ENCODE assay signal across 9 cellular contexts in genomic region chr9:36328798-36329411, GRCh38.
A peak's percentile ranks its signal among the peaks of the same experiment; 100 is the strongest.
DNase-seq lines count a peak whose midpoint lies in the region; ATAC-seq and TF ChIP-seq lines count a peak whose summit lies in the region.
"Had no signal": no experiment of that assay in that cellular context is flagged by ENCODE, and none has a peak within 500 bp of the region (broad histone marks: within the 10 kb centered on the region; RNA-seq: fewer than 3 reads in every experiment).

No MANE protein-coding gene starts in this region.

- CTCF ChIA-PET in A673 (lab: Charles Lee): interaction anchor here (0.6 to 1.2 kb wide), 9 partner anchors 17 to 1547 kb away, joined by 3 to 8 read pairs (median 4); partner anchors contain the start of gene CLTA

- in situ Hi-C loops in transverse colon (cut with MboI; ENCODE audit: low pct_ligation_motif_present in 1 of 4, low pct_unique_long_range_greater_than_20kb in 1 of 4, low sequenced_read_pairs in 3 of 4): loop anchor here in 3 of 4 donors (5.0 to 25.0 kb wide), 4 partner anchors 77 to 367 kb away; partner anchors contain the start of gene OR2S2 (in 1 of the 3)

- H2BK120ac ChIP-seq in mesenchymal stem cell (ENCODE audit: low read depth, low read length): no peak overlapping the region

- no peak for TF ChIP-seq POLR2A in transverse colon (IDR thresholded peaks at IDR 0.05)

- no peak overlapping the region for H4K8ac ChIP-seq in mesenchymal stem cell (ENCODE audit: low read length)

- no peaks in the 10 kb centered on the region for H3K9me3 ChIP-seq in A673 (ENCODE audit: low read depth, low read length, poor library complexity, severe bottlenecking)
- no peaks in the 10 kb centered on the region for H3K9me3 ChIP-seq in mesenchymal stem cell (ENCODE audit: control insufficient read depth, low read length)
- H3K9me3 ChIP-seq in transverse colon: no peaks in the 10 kb centered on the region

- no peaks in the 10 kb centered on the region for H3K36me3 ChIP-seq in A673 (ENCODE audit: insufficient read depth, low read length, poor library complexity, severe bottlenecking)
- H3K36me3 ChIP-seq in mesenchymal stem cell (ENCODE audit: control insufficient read depth in 1 of 2, insufficient read depth in 2 of 2, low read depth in 1 of 2, low read length in 2 of 2): peaks cover 0 to 3% of the 10 kb centered on the region in 2 experiments
- no peaks in the 10 kb centered on the region for H3K36me3 ChIP-seq in transverse colon

- no peak overlapping the region for H3K9ac ChIP-seq in mesenchymal stem cell (ENCODE audit: low read length)

- POLR2A ChIA-PET in A673 (lab: Charles Lee; ENCODE audit: low non-redundant PET): interaction anchor here (0.6 kb wide), 1 partner anchor 227 kb away, joined by 4 read pairs; no protein-coding TSS in a partner anchor

- H4K91ac ChIP-seq in mesenchymal stem cell (ENCODE audit: low read length): no peak overlapping the region

- no peak for ATAC-seq in GM19397 (IDR thresholded peaks at IDR 0.05; ENCODE audit: unreplicated experiment)

- H2AK5ac ChIP-seq in mesenchymal stem cell (ENCODE audit: low read length, severe bottlenecking): no peak overlapping the region

- H3K27ac ChIP-seq in A673 (ENCODE audit: low read depth, low read length, poor library complexity, severe bottlenecking): no peak overlapping the region
- no peak overlapping the region for H3K27ac ChIP-seq in mesenchymal stem cell (ENCODE audit: low read length, poor library complexity, severe bottlenecking)
- peak overlapping the region in 1 of 4 donors; percentile 50 for H3K27ac ChIP-seq in transverse colon
- H3K27ac ChIP-seq: skin epidermis had no signal

- TF ChIP-seq CTCF in A673 (conservative IDR thresholded peaks at IDR 0.05; ENCODE audit: low read depth, low read length): peak; percentile 86
- peak; percentile 78 to 95 (median 82) for TF ChIP-seq CTCF in transverse colon (IDR thresholded peaks at IDR 0.05)

- H2BK12ac ChIP-seq in mesenchymal stem cell (ENCODE audit: low read length in 2 of 2): no peak overlapping the region

- no peak overlapping the region for H3K23ac ChIP-seq in mesenchymal stem cell (ENCODE audit: low read length in 2 of 2)

- no peak overlapping the region for H2BK15ac ChIP-seq in mesenchymal stem cell (ENCODE audit: low read depth, poor library complexity, severe bottlenecking)

- no peak overlapping the region for H2BK5ac ChIP-seq in mesenchymal stem cell (ENCODE audit: low read depth, low read length, poor library complexity, severe bottlenecking)

- H3K18ac ChIP-seq in mesenchymal stem cell (ENCODE audit: low read depth in 1 of 2, low read length in 2 of 2): no peak overlapping the region

- no peak overlapping the region for H3K14ac ChIP-seq in mesenchymal stem cell (ENCODE audit: low read length in 2 of 2)

- H2AFZ ChIP-seq in mesenchymal stem cell (ENCODE audit: low read depth, low read length): no peak overlapping the region

- H3K27me3 ChIP-seq in A673 (replicated peaks; ENCODE audit: insufficient read depth, low read depth, low read length, poor library complexity) (no peaks in the 10 kb centered on the region), mesenchymal stem cell (ENCODE audit: control insufficient read depth in 1 of 2, insufficient read depth in 1 of 2, low read length in 2 of 2) (no peaks in the 10 kb centered on the region), transverse colon (no peaks in the 10 kb centered on the region)

- intact Hi-C loops in A673 (cut with micrococcal nuclease; ENCODE audit: unreplicated experiment): loop anchor here (1.0 kb wide), 1 partner anchor 81 kb away; no protein-coding TSS in a partner anchor
- intact Hi-C loops in transverse colon (cut with DNase I; ENCODE audit: low total_unique reads): no loop called here

- TF ChIP-seq EP300 in transverse colon (IDR thresholded peaks at IDR 0.05; ENCODE audit: low read depth): no peak

- H3K4me3 ChIP-seq in A673 (ENCODE audit: low read depth, low read length, poor library complexity, severe bottlenecking) (peak overlapping the region; percentile 15), mesenchymal stem cell (ENCODE audit: insufficient read depth in 1 of 2, low read depth in 1 of 2, low read length in 2 of 2) (no peak overlapping the region), transverse colon (no peak overlapping the region)
- H3K4me3 ChIP-seq: skin epidermis had no signal

- H3K4me1 ChIP-seq in A673 (ENCODE audit: insufficient read depth, low read length, poor library complexity, severe bottlenecking): no peaks in the 10 kb centered on the region
- H3K4me1 ChIP-seq in mesenchymal stem cell (ENCODE audit: control insufficient read depth, insufficient read depth, low read depth, low read length): peaks cover 5% of the 10 kb centered on the region
- peaks cover 0 to 12% (median 6%) of the 10 kb centered on the region in 4 donors for H3K4me1 ChIP-seq in transverse colon

- no peaks in the 10 kb centered on the region for H3K79me1 ChIP-seq in mesenchymal stem cell (replicated peaks; ENCODE audit: low read length, poor library complexity, severe bottlenecking)

- H3K4ac ChIP-seq in mesenchymal stem cell (ENCODE audit: low read depth in 1 of 2, low read length in 2 of 2): no peak overlapping the region

- WGBS in mesenchymal stem cell: 67% methylated on average over 6 of the region's 9 CpGs
- WGBS in transverse colon (ENCODE audit: low coverage in 1 of 2), 2 donors: 4 to 33% methylated on average over 4 to 9 of the region's 9 CpGs

- DNase-seq in A673 (ENCODE audit: low spot score): peak; percentile 80
- DNase-seq in GF-D8 (lab: John Stamatoyannopoulos, UW): peak; percentile 41
- DNase-seq in NCI-H1105 treated with DMSO at 0.1 percent for 48 hours (lab: John Stamatoyannopoulos, UW): peak; percentile 68
- DNase-seq in T-helper 1 cell: peak in 4 of 5 donors; percentile 24 to 68 (median 43)
- DNase-seq in effector CD4-positive, alpha-beta T cell: peak; percentile 54
- peak; percentile 78 for DNase-seq in mesenchymal stem cell
- peak; percentile 34 for DNase-seq in transverse colon

- BruUV-seq in A673 (replicated peaks; lab: Mats Ljungman, UMichigan): no TSS peak

- H3K4me2 ChIP-seq in mesenchymal stem cell (ENCODE audit: low read length, poor library complexity, severe bottlenecking): peak overlapping the region; percentile 17
